ENCODE assay signal across 15 cellular contexts in the genomic region with DNA sequence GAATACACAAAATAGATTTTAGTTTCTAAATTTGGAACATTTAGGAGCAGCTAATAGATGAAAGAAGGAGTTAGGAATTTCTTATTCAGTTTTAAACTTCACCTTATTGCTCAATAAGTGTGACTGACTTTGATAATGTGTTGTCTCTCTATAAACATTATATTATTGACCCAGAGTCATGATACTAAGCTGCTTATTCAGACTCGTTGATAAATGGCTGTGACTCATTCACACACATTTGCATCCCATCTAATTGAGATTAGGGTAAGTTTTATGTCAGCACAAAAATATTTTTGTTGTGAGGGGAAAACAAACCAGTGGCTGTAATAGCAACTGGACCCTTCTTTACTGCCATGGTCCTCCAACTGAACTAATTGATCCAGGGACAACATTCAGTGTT.
"Had no signal": no experiment of that assay in that cellular context is flagged by ENCODE, and none has a peak within 500 bp of the region (broad histone marks: within the 10 kb centered on the region; RNA-seq: fewer than 3 reads in every experiment).

No MANE protein-coding gene starts in this region.

- H3K27me3 ChIP-seq: esophagus muscularis mucosa, gastrocnemius medialis, heart right ventricle, uterus had no signal

- FAIRE-seq: islet of Langerhans had no signal

- H3K27ac ChIP-seq: epithelial cell of prostate, esophagus muscularis mucosa, gastrocnemius medialis, heart right ventricle, parathyroid adenoma, psoas muscle, uterus had no signal

- H3K9ac ChIP-seq: parathyroid adenoma had no signal

- H3K4me1 ChIP-seq: esophagus muscularis mucosa, gastrocnemius medialis, heart right ventricle, parathyroid adenoma, psoas muscle, uterus had no signal

- H3K4me3 ChIP-seq: esophagus muscularis mucosa, gastrocnemius medialis, heart right ventricle, psoas muscle, uterus had no signal

- H3K79me2 ChIP-seq: parathyroid adenoma had no signal

- H3K36me3 ChIP-seq: esophagus muscularis mucosa, gastrocnemius medialis, heart right ventricle, uterus had no signal

- H3K9me3 ChIP-seq: esophagus muscularis mucosa, gastrocnemius medialis, heart right ventricle, psoas muscle, uterus had no signal

- DNase-seq: effector memory CD4-positive, alpha-beta T cell; gastrocnemius medialis; heart right ventricle; hypothalamus; kidney glomerular epithelial cell; naive thymus-derived CD4-positive, alpha-beta T cell; nephron progenitor cell; psoas muscle; stimulated activated CD4-positive, alpha-beta T cell treated with anti-CD3 and anti-CD28 coated beads, Interleukin-12 subunit alpha, Interleukin-12 subunit beta, amount 100 ng/mL, for 4 hours; stimulated activated naive CD4-positive, alpha-beta T cell; uterus had no signal

- H2AFZ ChIP-seq: parathyroid adenoma had no signal
